In the genomic region with DNA sequence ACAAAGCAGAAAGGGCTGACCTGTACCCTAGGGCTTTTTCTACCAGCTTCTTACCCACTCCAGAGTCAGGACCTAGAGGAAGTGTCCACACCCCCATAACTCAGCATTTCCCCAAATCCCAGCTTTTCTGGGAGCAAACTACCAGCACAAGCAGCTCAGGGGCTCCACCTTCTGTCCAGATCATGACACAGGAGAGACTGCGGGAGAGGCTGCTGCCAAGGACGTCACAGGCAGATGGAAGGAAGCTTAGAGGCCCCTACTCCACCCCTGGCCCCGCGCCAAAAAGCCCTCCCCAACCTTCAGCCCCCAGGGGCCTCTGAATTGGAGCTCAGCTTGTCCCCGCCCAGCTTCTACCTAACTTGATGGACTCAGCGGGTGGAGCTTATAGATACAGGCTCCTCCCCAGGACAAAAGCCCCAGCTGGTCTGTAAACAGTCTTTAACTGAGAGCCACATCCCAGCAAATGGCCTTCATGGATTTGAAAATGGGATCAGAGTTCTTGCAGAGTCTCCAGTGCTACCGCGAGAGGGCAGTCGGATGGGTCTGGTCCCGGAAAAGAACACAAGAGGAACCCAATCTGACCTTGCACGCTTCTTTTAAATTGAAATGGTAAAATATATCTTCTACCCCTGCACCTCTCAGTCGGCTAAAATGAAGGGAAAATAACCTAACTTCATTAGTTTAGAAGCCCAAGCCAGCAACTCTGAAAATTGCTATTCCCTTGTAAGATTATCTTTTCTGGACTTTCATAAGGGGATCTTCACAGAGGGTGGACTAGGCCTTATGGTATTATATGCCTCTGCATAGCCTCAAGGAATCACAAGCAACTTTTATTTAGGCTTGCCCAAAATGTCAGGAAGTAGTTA, we compare ENCODE assay signal across 1 cellular context.
A peak's percentile ranks its signal among the peaks of the same experiment; 100 is the strongest.
TF ChIP-seq lines count a peak whose summit lies in the region.

No MANE protein-coding gene starts in this region.

TF ChIP-seq in K562, 482 proteins besides CTCF, POLR2A, EP300 and RAD21 (continues in another document):
- TF ChIP-seq ZBTB1 (CRISPR knock-in tag; IDR thresholded peaks at IDR 0.05; ENCODE audit: borderline replicate concordance, low read depth) (no peak), ZNF253 (CRISPR knock-in tag; conservative IDR thresholded peaks at IDR 0.05) (no peak), KLF16 (IDR thresholded peaks at IDR 0.05) (peak; percentile 13; the same call in 1 of the 2 replicates), TAF15 (IDR thresholded peaks at IDR 0.05; ENCODE audit: low read depth, low read length) (no peak), ZNF778 (CRISPR knock-in tag; IDR thresholded peaks at IDR 0.05) (no peak), PML (IDR thresholded peaks at IDR 0.05; ENCODE audit: low read length) (peak; percentile 74; the same call in 1 of the 2 replicates), C11orf30 (IDR thresholded peaks at IDR 0.05; ENCODE audit: low read depth) (no peak), ZNF696 (CRISPR knock-in tag; conservative IDR thresholded peaks at IDR 0.05) (no peak), ZZZ3 (IDR thresholded peaks at IDR 0.05) (no peak), ZFX (CRISPR knock-in tag; IDR thresholded peaks at IDR 0.05) (peak; percentile 43; the same call in 1 of the 2 replicates), ZFPM2 (CRISPR knock-in tag; IDR thresholded peaks at IDR 0.05) (no peak), TCFL5 (CRISPR knock-in tag; conservative IDR thresholded peaks at IDR 0.05) (0 out of 2 replicates have a peak, but pooled peaks have one; percentile 35), ZFP1 (CRISPR knock-in tag; IDR thresholded peaks at IDR 0.05) (no peak), ZNF140 (CRISPR knock-in tag; IDR thresholded peaks at IDR 0.05) (no peak), KAT8 (IDR thresholded peaks at IDR 0.05; ENCODE audit: low read depth) (no peak)
- TF ChIP-seq, protein P1, sequence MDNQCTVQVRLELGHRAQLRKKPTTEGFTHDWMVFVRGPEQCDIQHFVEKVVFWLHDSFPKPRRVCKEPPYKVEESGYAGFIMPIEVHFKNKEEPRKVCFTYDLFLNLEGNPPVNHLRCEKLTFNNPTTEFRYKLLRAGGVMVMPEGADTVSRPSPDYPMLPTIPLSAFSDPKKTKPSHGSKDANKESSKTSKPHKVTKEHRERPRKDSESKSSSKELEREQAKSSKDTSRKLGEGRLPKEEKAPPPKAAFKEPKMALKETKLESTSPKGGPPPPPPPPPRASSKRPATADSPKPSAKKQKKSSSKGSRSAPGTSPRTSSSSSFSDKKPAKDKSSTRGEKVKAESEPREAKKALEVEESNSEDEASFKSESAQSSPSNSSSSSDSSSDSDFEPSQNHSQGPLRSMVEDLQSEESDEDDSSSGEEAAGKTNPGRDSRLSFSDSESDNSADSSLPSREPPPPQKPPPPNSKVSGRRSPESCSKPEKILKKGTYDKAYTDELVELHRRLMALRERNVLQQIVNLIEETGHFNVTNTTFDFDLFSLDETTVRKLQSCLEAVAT (IDR thresholded peaks at IDR 0.05), result no peak
- TF ChIP-seq, protein P2, sequence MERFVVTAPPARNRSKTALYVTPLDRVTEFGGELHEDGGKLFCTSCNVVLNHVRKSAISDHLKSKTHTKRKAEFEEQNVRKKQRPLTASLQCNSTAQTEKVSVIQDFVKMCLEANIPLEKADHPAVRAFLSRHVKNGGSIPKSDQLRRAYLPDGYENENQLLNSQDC (CRISPR knock-in tag; IDR thresholded peaks at IDR 0.05), result no peak
- TF ChIP-seq, protein P3, sequence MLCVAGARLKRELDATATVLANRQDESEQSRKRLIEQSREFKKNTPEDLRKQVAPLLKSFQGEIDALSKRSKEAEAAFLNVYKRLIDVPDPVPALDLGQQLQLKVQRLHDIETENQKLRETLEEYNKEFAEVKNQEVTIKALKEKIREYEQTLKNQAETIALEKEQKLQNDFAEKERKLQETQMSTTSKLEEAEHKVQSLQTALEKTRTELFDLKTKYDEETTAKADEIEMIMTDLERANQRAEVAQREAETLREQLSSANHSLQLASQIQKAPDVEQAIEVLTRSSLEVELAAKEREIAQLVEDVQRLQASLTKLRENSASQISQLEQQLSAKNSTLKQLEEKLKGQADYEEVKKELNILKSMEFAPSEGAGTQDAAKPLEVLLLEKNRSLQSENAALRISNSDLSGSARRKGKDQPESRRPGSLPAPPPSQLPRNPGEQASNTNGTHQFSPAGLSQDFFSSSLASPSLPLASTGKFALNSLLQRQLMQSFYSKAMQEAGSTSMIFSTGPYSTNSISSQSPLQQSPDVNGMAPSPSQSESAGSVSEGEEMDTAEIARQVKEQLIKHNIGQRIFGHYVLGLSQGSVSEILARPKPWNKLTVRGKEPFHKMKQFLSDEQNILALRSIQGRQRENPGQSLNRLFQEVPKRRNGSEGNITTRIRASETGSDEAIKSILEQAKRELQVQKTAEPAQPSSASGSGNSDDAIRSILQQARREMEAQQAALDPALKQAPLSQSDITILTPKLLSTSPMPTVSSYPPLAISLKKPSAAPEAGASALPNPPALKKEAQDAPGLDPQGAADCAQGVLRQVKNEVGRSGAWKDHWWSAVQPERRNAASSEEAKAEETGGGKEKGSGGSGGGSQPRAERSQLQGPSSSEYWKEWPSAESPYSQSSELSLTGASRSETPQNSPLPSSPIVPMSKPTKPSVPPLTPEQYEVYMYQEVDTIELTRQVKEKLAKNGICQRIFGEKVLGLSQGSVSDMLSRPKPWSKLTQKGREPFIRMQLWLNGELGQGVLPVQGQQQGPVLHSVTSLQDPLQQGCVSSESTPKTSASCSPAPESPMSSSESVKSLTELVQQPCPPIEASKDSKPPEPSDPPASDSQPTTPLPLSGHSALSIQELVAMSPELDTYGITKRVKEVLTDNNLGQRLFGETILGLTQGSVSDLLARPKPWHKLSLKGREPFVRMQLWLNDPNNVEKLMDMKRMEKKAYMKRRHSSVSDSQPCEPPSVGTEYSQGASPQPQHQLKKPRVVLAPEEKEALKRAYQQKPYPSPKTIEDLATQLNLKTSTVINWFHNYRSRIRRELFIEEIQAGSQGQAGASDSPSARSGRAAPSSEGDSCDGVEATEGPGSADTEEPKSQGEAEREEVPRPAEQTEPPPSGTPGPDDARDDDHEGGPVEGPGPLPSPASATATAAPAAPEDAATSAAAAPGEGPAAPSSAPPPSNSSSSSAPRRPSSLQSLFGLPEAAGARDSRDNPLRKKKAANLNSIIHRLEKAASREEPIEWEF (CRISPR knock-in tag; IDR thresholded peaks at IDR 0.05), result no peak
- TF ChIP-seq, protein P4, sequence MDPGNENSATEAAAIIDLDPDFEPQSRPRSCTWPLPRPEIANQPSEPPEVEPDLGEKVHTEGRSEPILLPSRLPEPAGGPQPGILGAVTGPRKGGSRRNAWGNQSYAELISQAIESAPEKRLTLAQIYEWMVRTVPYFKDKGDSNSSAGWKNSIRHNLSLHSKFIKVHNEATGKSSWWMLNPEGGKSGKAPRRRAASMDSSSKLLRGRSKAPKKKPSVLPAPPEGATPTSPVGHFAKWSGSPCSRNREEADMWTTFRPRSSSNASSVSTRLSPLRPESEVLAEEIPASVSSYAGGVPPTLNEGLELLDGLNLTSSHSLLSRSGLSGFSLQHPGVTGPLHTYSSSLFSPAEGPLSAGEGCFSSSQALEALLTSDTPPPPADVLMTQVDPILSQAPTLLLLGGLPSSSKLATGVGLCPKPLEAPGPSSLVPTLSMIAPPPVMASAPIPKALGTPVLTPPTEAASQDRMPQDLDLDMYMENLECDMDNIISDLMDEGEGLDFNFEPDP (CRISPR knock-in tag; IDR thresholded peaks at IDR 0.05), result no peak
- TF ChIP-seq, protein P5, sequence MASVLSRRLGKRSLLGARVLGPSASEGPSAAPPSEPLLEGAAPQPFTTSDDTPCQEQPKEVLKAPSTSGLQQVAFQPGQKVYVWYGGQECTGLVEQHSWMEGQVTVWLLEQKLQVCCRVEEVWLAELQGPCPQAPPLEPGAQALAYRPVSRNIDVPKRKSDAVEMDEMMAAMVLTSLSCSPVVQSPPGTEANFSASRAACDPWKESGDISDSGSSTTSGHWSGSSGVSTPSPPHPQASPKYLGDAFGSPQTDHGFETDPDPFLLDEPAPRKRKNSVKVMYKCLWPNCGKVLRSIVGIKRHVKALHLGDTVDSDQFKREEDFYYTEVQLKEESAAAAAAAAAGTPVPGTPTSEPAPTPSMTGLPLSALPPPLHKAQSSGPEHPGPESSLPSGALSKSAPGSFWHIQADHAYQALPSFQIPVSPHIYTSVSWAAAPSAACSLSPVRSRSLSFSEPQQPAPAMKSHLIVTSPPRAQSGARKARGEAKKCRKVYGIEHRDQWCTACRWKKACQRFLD (CRISPR knock-in tag; IDR thresholded peaks at IDR 0.05), result no peak
- TF ChIP-seq, protein P6, sequence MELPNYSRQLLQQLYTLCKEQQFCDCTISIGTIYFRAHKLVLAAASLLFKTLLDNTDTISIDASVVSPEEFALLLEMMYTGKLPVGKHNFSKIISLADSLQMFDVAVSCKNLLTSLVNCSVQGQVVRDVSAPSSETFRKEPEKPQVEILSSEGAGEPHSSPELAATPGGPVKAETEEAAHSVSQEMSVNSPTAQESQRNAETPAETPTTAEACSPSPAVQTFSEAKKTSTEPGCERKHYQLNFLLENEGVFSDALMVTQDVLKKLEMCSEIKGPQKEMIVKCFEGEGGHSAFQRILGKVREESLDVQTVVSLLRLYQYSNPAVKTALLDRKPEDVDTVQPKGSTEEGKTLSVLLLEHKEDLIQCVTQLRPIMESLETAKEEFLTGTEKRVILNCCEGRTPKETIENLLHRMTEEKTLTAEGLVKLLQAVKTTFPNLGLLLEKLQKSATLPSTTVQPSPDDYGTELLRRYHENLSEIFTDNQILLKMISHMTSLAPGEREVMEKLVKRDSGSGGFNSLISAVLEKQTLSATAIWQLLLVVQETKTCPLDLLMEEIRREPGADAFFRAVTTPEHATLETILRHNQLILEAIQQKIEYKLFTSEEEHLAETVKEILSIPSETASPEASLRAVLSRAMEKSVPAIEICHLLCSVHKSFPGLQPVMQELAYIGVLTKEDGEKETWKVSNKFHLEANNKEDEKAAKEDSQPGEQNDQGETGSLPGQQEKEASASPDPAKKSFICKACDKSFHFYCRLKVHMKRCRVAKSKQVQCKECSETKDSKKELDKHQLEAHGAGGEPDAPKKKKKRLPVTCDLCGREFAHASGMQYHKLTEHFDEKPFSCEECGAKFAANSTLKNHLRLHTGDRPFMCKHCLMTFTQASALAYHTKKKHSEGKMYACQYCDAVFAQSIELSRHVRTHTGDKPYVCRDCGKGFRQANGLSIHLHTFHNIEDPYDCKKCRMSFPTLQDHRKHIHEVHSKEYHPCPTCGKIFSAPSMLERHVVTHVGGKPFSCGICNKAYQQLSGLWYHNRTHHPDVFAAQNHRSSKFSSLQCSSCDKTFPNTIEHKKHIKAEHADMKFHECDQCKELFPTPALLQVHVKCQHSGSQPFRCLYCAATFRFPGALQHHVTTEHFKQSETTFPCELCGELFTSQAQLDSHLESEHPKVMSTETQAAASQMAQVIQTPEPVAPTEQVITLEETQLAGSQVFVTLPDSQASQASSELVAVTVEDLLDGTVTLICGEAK (IDR thresholded peaks at IDR 0.05), result no peak
- TF ChIP-seq, protein P6 (CRISPR knock-in tag; IDR thresholded peaks at IDR 0.05), result no peak
- TF ChIP-seq, protein P7, sequence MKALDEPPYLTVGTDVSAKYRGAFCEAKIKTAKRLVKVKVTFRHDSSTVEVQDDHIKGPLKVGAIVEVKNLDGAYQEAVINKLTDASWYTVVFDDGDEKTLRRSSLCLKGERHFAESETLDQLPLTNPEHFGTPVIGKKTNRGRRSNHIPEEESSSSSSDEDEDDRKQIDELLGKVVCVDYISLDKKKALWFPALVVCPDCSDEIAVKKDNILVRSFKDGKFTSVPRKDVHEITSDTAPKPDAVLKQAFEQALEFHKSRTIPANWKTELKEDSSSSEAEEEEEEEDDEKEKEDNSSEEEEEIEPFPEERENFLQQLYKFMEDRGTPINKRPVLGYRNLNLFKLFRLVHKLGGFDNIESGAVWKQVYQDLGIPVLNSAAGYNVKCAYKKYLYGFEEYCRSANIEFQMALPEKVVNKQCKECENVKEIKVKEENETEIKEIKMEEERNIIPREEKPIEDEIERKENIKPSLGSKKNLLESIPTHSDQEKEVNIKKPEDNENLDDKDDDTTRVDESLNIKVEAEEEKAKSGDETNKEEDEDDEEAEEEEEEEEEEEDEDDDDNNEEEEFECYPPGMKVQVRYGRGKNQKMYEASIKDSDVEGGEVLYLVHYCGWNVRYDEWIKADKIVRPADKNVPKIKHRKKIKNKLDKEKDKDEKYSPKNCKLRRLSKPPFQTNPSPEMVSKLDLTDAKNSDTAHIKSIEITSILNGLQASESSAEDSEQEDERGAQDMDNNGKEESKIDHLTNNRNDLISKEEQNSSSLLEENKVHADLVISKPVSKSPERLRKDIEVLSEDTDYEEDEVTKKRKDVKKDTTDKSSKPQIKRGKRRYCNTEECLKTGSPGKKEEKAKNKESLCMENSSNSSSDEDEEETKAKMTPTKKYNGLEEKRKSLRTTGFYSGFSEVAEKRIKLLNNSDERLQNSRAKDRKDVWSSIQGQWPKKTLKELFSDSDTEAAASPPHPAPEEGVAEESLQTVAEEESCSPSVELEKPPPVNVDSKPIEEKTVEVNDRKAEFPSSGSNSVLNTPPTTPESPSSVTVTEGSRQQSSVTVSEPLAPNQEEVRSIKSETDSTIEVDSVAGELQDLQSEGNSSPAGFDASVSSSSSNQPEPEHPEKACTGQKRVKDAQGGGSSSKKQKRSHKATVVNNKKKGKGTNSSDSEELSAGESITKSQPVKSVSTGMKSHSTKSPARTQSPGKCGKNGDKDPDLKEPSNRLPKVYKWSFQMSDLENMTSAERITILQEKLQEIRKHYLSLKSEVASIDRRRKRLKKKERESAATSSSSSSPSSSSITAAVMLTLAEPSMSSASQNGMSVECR (CRISPR knock-in tag; IDR thresholded peaks at IDR 0.05), result peak; percentile 66
- TF ChIP-seq, protein P8, sequence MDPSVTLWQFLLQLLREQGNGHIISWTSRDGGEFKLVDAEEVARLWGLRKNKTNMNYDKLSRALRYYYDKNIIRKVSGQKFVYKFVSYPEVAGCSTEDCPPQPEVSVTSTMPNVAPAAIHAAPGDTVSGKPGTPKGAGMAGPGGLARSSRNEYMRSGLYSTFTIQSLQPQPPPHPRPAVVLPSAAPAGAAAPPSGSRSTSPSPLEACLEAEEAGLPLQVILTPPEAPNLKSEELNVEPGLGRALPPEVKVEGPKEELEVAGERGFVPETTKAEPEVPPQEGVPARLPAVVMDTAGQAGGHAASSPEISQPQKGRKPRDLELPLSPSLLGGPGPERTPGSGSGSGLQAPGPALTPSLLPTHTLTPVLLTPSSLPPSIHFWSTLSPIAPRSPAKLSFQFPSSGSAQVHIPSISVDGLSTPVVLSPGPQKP (CRISPR knock-in tag; IDR thresholded peaks at IDR 0.05), result no peak
